Comparison of ENCODE assay signal across 11 cellular contexts in genomic region chr2:55862673-55863390, GRCh38.
DNase-seq lines count a peak whose midpoint lies in the region; ATAC-seq and TF ChIP-seq lines count a peak whose summit lies in the region.
"Had no signal": no experiment of that assay in that cellular context is flagged by ENCODE, and none has a peak within 500 bp of the region (broad histone marks: within the 10 kb centered on the region; RNA-seq: fewer than 3 reads in every experiment).

No MANE protein-coding gene starts in this region.

- H3K4me1 ChIP-seq in BLaER1 (peaks cover 75% of the 10 kb centered on the region), fibroblast of lung (ENCODE audit: control insufficient read depth, extremely low read depth, insufficient read depth, low read length) (peaks cover 14% of the 10 kb centered on the region)

- H3K36me3 ChIP-seq in BLaER1: no peaks in the 10 kb centered on the region; the same call in 1 of the 2 replicates
- no peaks in the 10 kb centered on the region for H3K36me3 ChIP-seq in fibroblast of lung (ENCODE audit: control insufficient read depth, insufficient read depth, low read length)

- H3K9me3 ChIP-seq in BLaER1 (no peaks in the 10 kb centered on the region), fibroblast of lung (ENCODE audit: control insufficient read depth, insufficient read depth, low read depth, low read length) (no peaks in the 10 kb centered on the region)

- no peak for TF ChIP-seq CTCF in fibroblast of lung (conservative IDR thresholded peaks at IDR 0.05 in 1 of 2, IDR thresholded peaks at IDR 0.05 in 1 of 2; ENCODE audit: low read depth in 1 of 2, low read length in 2 of 2)
- no peak for TF ChIP-seq CTCF in osteocyte (IDR thresholded peaks at IDR 0.05)

- H3K9ac ChIP-seq in BLaER1: no peak overlapping the region
- no peak overlapping the region for H3K9ac ChIP-seq in fibroblast of lung (ENCODE audit: insufficient read depth, low read length)

- H3K4me3 ChIP-seq in BLaER1: no peak overlapping the region
- no peak overlapping the region for H3K4me3 ChIP-seq in fibroblast of lung (replicated peaks in 1 of 4; ENCODE audit: control extremely low read depth in 1 of 4, insufficient read depth in 1 of 4, low read depth in 3 of 4, low read length in 4 of 4)

- H3K36me3 Mint-ChIP-seq in osteocyte (ENCODE audit: unreplicated experiment): no peaks in the 10 kb centered on the region

- DNase-seq in RKO (ENCODE audit: low spot score) (peak; percentile 60), fibroblast of lung (ENCODE audit: low read depth in 2 of 2) (peak; percentile 100), osteocyte (ENCODE audit: extremely low spot score, unreplicated experiment) (no peak), NCI-H128 (lab: John Stamatoyannopoulos, UW; ENCODE audit: unreplicated experiment) (no peak)
- DNase-seq in stimulated activated CD4-positive, alpha-beta T cell treated with anti-CD3 and anti-CD28 coated beads, Interleukin-2, amount 100 ng/mL, for 24 hours: no peak
- DNase-seq: activated B cell treated with CpG ODN at 0.5 μM for 24 hours, DND-41 had no signal

- H3K27me3 Mint-ChIP-seq in osteocyte (ENCODE audit: unreplicated experiment): no peaks in the 10 kb centered on the region

- H2AFZ ChIP-seq in fibroblast of lung (ENCODE audit: low read length): no peak overlapping the region

- H3K4me2 ChIP-seq in BLaER1 (peak overlapping the region; percentile 60; the same call in 1 of the 2 replicates), fibroblast of lung (ENCODE audit: extremely low read depth, insufficient read depth, low read length) (no peak overlapping the region)

- no peaks in the 10 kb centered on the region for H3K79me2 ChIP-seq in fibroblast of lung (ENCODE audit: control insufficient read depth, insufficient read depth, low read length)

- no peaks in the 10 kb centered on the region for H3K9me3 Mint-ChIP-seq in osteocyte (ENCODE audit: unreplicated experiment)
- H3K9me3 Mint-ChIP-seq: activated B cell treated with CpG ODN at 0.5 μM for 24 hours, neural crest cell had no signal

- H3K4me3 Mint-ChIP-seq in osteocyte (ENCODE audit: unreplicated experiment): no peak overlapping the region
- H3K4me3 Mint-ChIP-seq: activated B cell treated with CpG ODN at 0.5 μM for 24 hours, neural crest cell had no signal

- H3K27ac Mint-ChIP-seq in osteocyte (ENCODE audit: unreplicated experiment): peak overlapping the region; percentile 75
- H3K27ac Mint-ChIP-seq: activated B cell treated with CpG ODN at 0.5 μM for 24 hours had no signal

- H4K20me1 ChIP-seq in BLaER1 (no peaks in the 10 kb centered on the region), fibroblast of lung (ENCODE audit: control insufficient read depth, extremely low read depth, insufficient read depth, low read length) (no peaks in the 10 kb centered on the region)

- peak overlapping the region; percentile 69; the same call in 1 of the 2 replicates for H3K27ac ChIP-seq in BLaER1
- peak overlapping the region; percentile 88 for H3K27ac ChIP-seq in fibroblast of lung (ENCODE audit: insufficient read depth, low read length)

- ATAC-seq in GM19328 (IDR thresholded peaks at IDR 0.05; ENCODE audit: unreplicated experiment) (no peak), HG03439 (IDR thresholded peaks at IDR 0.05; ENCODE audit: unreplicated experiment) (no peak)

- no peaks in the 10 kb centered on the region for H3K27me3 ChIP-seq in BLaER1
- H3K27me3 ChIP-seq in fibroblast of lung (ENCODE audit: control insufficient read depth, insufficient read depth, low read length): no peaks in the 10 kb centered on the region

- H3K4me1 Mint-ChIP-seq in osteocyte (ENCODE audit: unreplicated experiment): peaks cover 39% of the 10 kb centered on the region
- H3K4me1 Mint-ChIP-seq: activated B cell treated with CpG ODN at 0.5 μM for 24 hours had no signal

Comparison
In these comparisons a context has a peak if more than half of its experiments do, and no peak if none do; other contexts are left out.
1. DNase-seq: peak in RKO (single experiment) and fibroblast of lung (2 of 2); none in osteocyte (single experiment), NCI-H128 (single experiment) and stimulated activated CD4-positive, alpha-beta T cell treated with anti-CD3 and anti-CD28 coated beads, Interleukin-2, amount 100 ng/mL, for 24 hours (0 of 2).